Comparison of ENCODE assay signal across 25 cellular contexts in the genomic region with DNA sequence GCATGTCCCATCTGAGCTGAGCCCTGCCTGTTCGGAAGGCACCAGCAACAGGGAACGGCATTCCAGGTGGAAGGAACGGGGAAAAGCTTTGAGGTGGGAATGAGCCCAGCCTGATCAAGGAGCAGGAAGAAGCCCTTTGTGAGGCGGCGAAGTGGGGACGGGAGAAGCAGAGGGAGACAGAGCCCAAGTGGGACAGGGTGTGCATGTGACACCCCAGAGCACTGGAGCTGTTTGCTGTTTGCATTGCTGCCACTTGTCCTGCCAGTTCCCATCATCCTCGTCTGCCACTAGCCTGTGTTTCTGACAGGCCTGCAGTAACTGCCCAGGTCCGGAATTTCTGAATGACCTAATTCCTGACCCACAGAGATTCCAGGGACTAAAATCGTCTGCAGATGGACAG.
DNase-seq lines count a peak whose midpoint lies in the region; ATAC-seq, FAIRE-seq and TF ChIP-seq lines count a peak whose summit lies in the region.
"Had no signal": no experiment of that assay in that cellular context is flagged by ENCODE, and none has a peak within 500 bp of the region (broad histone marks: within the 10 kb centered on the region; RNA-seq: fewer than 3 reads in every experiment).

No MANE protein-coding gene starts in this region.

- TF ChIP-seq CTCF in RWPE2 (IDR thresholded peaks at IDR 0.05; ENCODE audit: poor library complexity, severe bottlenecking) (no peak), endodermal cell (conservative IDR thresholded peaks at IDR 0.05) (no peak), spleen (IDR thresholded peaks at IDR 0.05 in 8 of 11, conservative IDR thresholded peaks at IDR 0.05 in 3 of 11) (no peak), GM10266 (IDR thresholded peaks at IDR 0.05; ENCODE audit: control insufficient read depth, insufficient read depth, low read depth, missing control alignments) (no peak), gastroesophageal sphincter (IDR thresholded peaks at IDR 0.05) (no peak)

- FAIRE-seq in HTR-8/SVneo (lab: Jason Lieb, UNC) = no peak
- FAIRE-seq: islet of Langerhans, urothelium cell line had no signal

- 90 to 91% methylated on average over 9 of the region's 9 CpGs for WGBS in endodermal cell (ENCODE audit: insufficient coverage in 1 of 2, insufficient read length in 1 of 2), 2 experiments
- WGBS in spleen, 5 donors = 84 to 96% (median 94%) methylated on average over 8 to 9 of the region's 9 CpGs
- 80 to 94% methylated on average over 5 to 9 of the region's 9 CpGs for WGBS in gastroesophageal sphincter (ENCODE audit: low coverage in 1 of 2), 2 donors

- H3K4me3 ChIP-seq in RWPE2 (ENCODE audit: severe bottlenecking) = no peak overlapping the region
- H3K4me3 ChIP-seq in endodermal cell (ENCODE audit: low read length) = no peak overlapping the region
- H3K4me3 ChIP-seq in spleen = no peak overlapping the region
- H3K4me3 ChIP-seq in gastroesophageal sphincter = no peak overlapping the region
- H3K4me3 ChIP-seq: cardiac muscle cell, lung had no signal

- DNase-seq in RWPE2 (ENCODE audit: low spot score) = peak; percentile 2
- no peak for DNase-seq in endodermal cell
- DNase-seq in hippocampal formation (lab: John Stamatoyannopoulos, UW) = peak; percentile 18 to 43
- peak; percentile 36 for DNase-seq in spleen
- DNase-seq in NCI-H226 = no peak
- no peak for DNase-seq in GM10266 (ENCODE audit: extremely low spot score)
- no peak for DNase-seq in HTR-8/SVneo (ENCODE audit: insufficient read length, low spot score)
- DNase-seq: activated CD4-positive, alpha-beta T cell treated with anti-CD3 and anti-CD28 coated beads for 36 hours; activated naive CD4-positive, alpha-beta T cell treated with anti-CD3 and anti-CD28 coated beads for 36 hours; activated T-cell treated with anti-CD3 and anti-CD28 coated beads, Interleukin-2, amount 50 U/mL, for 4 hours; amniotic stem cell; CD4-positive, CD25-positive, alpha-beta regulatory T cell; GF-D8; Karpas-422; NCI-H1694; NCI-H2171 treated with DMSO at 0.1 percent for 48 hours; NCI-H774; occipital lobe; OCI-M1; T-cell had no signal

- TF ChIP-seq EP300 in gastroesophageal sphincter (IDR thresholded peaks at IDR 0.05) = no peak

- H3K27me3 Mint-ChIP-seq in endodermal cell (ENCODE audit: insufficient read depth) = no peaks in the 10 kb centered on the region
- H3K27me3 Mint-ChIP-seq: activated CD4-positive, alpha-beta T cell treated with anti-CD3 and anti-CD28 coated beads for 36 hours; CD4-positive, CD25-positive, alpha-beta regulatory T cell; T-cell had no signal

- H3K4me1 ChIP-seq in RWPE2 (ENCODE audit: insufficient read depth, poor library complexity, severe bottlenecking) (no peaks in the 10 kb centered on the region), endodermal cell (ENCODE audit: control insufficient read depth, insufficient read depth, low read length) (no peaks in the 10 kb centered on the region), spleen (peaks cover 0 to 20% (median 12%) of the 10 kb centered on the region in 6 donors), gastroesophageal sphincter (no peaks in the 10 kb centered on the region)

- peaks cover 3% of the 10 kb centered on the region for H3K9me3 Mint-ChIP-seq in endodermal cell
- H3K9me3 Mint-ChIP-seq: activated naive CD4-positive, alpha-beta T cell treated with anti-CD3 and anti-CD28 coated beads for 36 hours; activated T-cell treated with anti-CD3 and anti-CD28 coated beads, Interleukin-2, amount 50 U/mL, for 4 hours had no signal

- no peaks in the 10 kb centered on the region for H3K27me3 ChIP-seq in RWPE2 (ENCODE audit: insufficient read depth, poor library complexity, severe bottlenecking)
- no peaks in the 10 kb centered on the region for H3K27me3 ChIP-seq in endodermal cell (ENCODE audit: control insufficient read depth, insufficient read depth, low read length, poor library complexity, severe bottlenecking)
- H3K27me3 ChIP-seq in spleen (replicated peaks in 1 of 7) = no peaks in the 10 kb centered on the region
- no peaks in the 10 kb centered on the region for H3K27me3 ChIP-seq in gastroesophageal sphincter
- H3K27me3 ChIP-seq: cardiac muscle cell had no signal

- H3K4me1 Mint-ChIP-seq in endodermal cell = no peaks in the 10 kb centered on the region
- H3K4me1 Mint-ChIP-seq: activated CD4-positive, alpha-beta T cell treated with anti-CD3 and anti-CD28 coated beads for 36 hours; T-cell had no signal

- H3K9me3 ChIP-seq in RWPE2 (ENCODE audit: severe bottlenecking) (no peaks in the 10 kb centered on the region), endodermal cell (ENCODE audit: control insufficient read depth, low read length) (no peaks in the 10 kb centered on the region), spleen (no peaks in the 10 kb centered on the region), gastroesophageal sphincter (no peaks in the 10 kb centered on the region)

- H3K27ac Mint-ChIP-seq in endodermal cell = peak overlapping the region; percentile 83
- H3K27ac Mint-ChIP-seq: activated CD4-positive, alpha-beta T cell treated with anti-CD3 and anti-CD28 coated beads for 36 hours; activated naive CD4-positive, alpha-beta T cell treated with anti-CD3 and anti-CD28 coated beads for 36 hours; CD4-positive, CD25-positive, alpha-beta regulatory T cell; T-cell had no signal

- ATAC-seq in RWPE2 (ENCODE audit: low read depth) (no peak), gastroesophageal sphincter (no peak)
- ATAC-seq: activated CD4-positive, alpha-beta T cell treated with anti-CD3 and anti-CD28 coated beads for 36 hours; activated T-cell treated with anti-CD3 and anti-CD28 coated beads, Interleukin-2, amount 50 U/mL, for 4 hours; T-cell had no signal

- intact Hi-C loops in spleen (cut with DNase I; ENCODE audit: low total_unique reads) = no loop called here

- no peak overlapping the region for H3K9ac ChIP-seq in endodermal cell (ENCODE audit: extremely low read depth, low read length, poor library complexity, severe bottlenecking)

- no peak overlapping the region for H3K4me3 Mint-ChIP-seq in endodermal cell
- H3K4me3 Mint-ChIP-seq: activated CD4-positive, alpha-beta T cell treated with anti-CD3 and anti-CD28 coated beads for 36 hours; activated naive CD4-positive, alpha-beta T cell treated with anti-CD3 and anti-CD28 coated beads for 36 hours; activated T-cell treated with anti-CD3 and anti-CD28 coated beads, Interleukin-2, amount 50 U/mL, for 4 hours; CD4-positive, CD25-positive, alpha-beta regulatory T cell; T-cell had no signal

- H3K36me3 Mint-ChIP-seq in endodermal cell (ENCODE audit: low read depth) = peaks cover 28% of the 10 kb centered on the region

- H3K36me3 ChIP-seq in RWPE2 (ENCODE audit: low read depth) (no peaks in the 10 kb centered on the region), endodermal cell (ENCODE audit: control insufficient read depth, insufficient read depth, low read length) (peaks cover 13% of the 10 kb centered on the region), spleen (peaks cover 0 to 63% (median 16%) of the 10 kb centered on the region in 6 donors), gastroesophageal sphincter (peaks cover 0 to 54% of the 10 kb centered on the region in 2 donors)
- H3K36me3 ChIP-seq: cardiac muscle cell had no signal

- TF ChIP-seq POLR2A in spleen (IDR thresholded peaks at IDR 0.05) = no peak
- TF ChIP-seq POLR2A in gastroesophageal sphincter (IDR thresholded peaks at IDR 0.05) = no peak

- H3K27ac ChIP-seq in RWPE2 (ENCODE audit: poor library complexity, severe bottlenecking) (no peak overlapping the region), endodermal cell (ENCODE audit: low read depth, low read length) (no peak overlapping the region), spleen (no peak overlapping the region), gastroesophageal sphincter (no peak overlapping the region)
- H3K27ac ChIP-seq: cardiac muscle cell had no signal

Comparison
In these comparisons a context has a peak if more than half of its experiments do, and no peak if none do; other contexts are left out.
1. DNase-seq: peak in RWPE2 (single experiment), hippocampal formation (2 of 2) and spleen (single experiment); none in endodermal cell (single experiment), NCI-H226 (single experiment), GM10266 (single experiment) and HTR-8/SVneo (single experiment).